In genomic region chr6:156917213-156917612, GRCh38 we compare ENCODE assay signal across 13 cellular contexts.
DNase-seq lines count a peak whose midpoint lies in the region; ATAC-seq, FAIRE-seq and TF ChIP-seq lines count a peak whose summit lies in the region.
"Had no signal": no experiment of that assay in that cellular context is flagged by ENCODE, and none has a peak within 500 bp of the region (broad histone marks: within the 10 kb centered on the region; RNA-seq: fewer than 3 reads in every experiment).

No MANE protein-coding gene starts in this region.

- no peak overlapping the region for H3K27ac ChIP-seq in right atrium auricular region
- H3K27ac ChIP-seq: VCaP had no signal

- DNase-seq in GM13977 (ENCODE audit: low spot score) (peak; percentile 58), fibroblast of villous mesenchyme (ENCODE audit: low read depth) (peak; percentile 85), NCI-H1436 (lab: John Stamatoyannopoulos, UW) (no peak), frontal cortex (ENCODE audit: low spot score in 2 of 2) (no peak), right atrium auricular region (ENCODE audit: low spot score) (no peak)
- DNase-seq in stimulated activated CD8-positive, alpha-beta memory T cell treated with anti-CD3 and anti-CD28 coated beads, Interleukin-4, amount 100 ng/mL, for 48 hours, result no peak
- DNase-seq: Caco-2; NK-92 treated with Interleukin-12 subunit alpha and Interleukin-12 subunit beta, amount 100 ng/mL, for 24 hours; trophoblast cell had no signal

- ATAC-seq in GM21529 (IDR thresholded peaks at IDR 0.05; ENCODE audit: unreplicated experiment) (peak; percentile 60), HG03342 (IDR thresholded peaks at IDR 0.05; ENCODE audit: unreplicated experiment) (peak; percentile 66)

- TF ChIP-seq CTCF in GM13977 (IDR thresholded peaks at IDR 0.05; ENCODE audit: extremely low read depth, insufficient read depth, missing control alignments), result no peak
- no peak for TF ChIP-seq CTCF in fibroblast of villous mesenchyme (IDR thresholded peaks at IDR 0.05; ENCODE audit: insufficient read depth, low read depth, low read length)
- no peak for TF ChIP-seq CTCF in right atrium auricular region (IDR thresholded peaks at IDR 0.05)

- H3K4me3 ChIP-seq in fibroblast of villous mesenchyme (ENCODE audit: low read depth, low read length) (no peak overlapping the region), right atrium auricular region (no peak overlapping the region)

- H3K36me3 ChIP-seq in right atrium auricular region, result no peaks in the 10 kb centered on the region

- no peaks in the 10 kb centered on the region for H3K9me3 ChIP-seq in right atrium auricular region
- H3K9me3 ChIP-seq: Caco-2 had no signal

- H3K27me3 ChIP-seq in right atrium auricular region, result no peaks in the 10 kb centered on the region

- in situ Hi-C loops in GM13977 (cut with MboI; ENCODE audit: low pct_unique_long_range_greater_than_20kb, low sequenced_read_pairs, unreplicated experiment), result no loop called here

- FAIRE-seq in frontal cortex (lab: Jason Lieb, UNC), result no peak
- FAIRE-seq: astrocyte had no signal

- H3K4me1 ChIP-seq in right atrium auricular region, result peaks cover 0 to 29% of the 10 kb centered on the region in 2 donors
- H3K4me1 ChIP-seq: Caco-2 had no signal

Comparison
In these comparisons a context has a peak if more than half of its experiments do, and no peak if none do; other contexts are left out.
1. DNase-seq: peak in GM13977 (single experiment) and fibroblast of villous mesenchyme (single experiment); none in NCI-H1436 (single experiment), stimulated activated CD8-positive, alpha-beta memory T cell treated with anti-CD3 and anti-CD28 coated beads, Interleukin-4, amount 100 ng/mL, for 48 hours (single experiment), frontal cortex (0 of 2) and right atrium auricular region (single experiment).